ENCODE assay signal across 23 cellular contexts in the genomic region with DNA sequence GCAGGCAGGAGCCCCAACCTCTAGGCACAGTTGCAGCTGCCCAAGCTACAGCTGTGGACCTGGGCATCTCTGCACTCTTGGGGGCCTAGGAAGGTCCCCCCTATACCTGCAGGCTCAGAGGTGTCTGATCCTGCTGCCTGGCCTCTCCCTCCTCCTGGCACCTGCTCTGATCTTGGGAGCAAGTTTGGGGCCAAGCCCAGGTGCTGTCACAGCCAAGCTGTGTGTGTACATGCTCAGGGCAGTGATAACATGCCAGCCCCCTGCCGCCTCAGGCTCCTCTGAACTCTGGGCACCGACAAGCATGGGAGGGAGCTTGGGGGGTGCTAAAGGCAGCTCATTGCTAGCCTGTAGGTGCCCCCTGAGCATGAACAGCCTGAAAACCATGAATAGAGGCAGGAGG.
DNase-seq lines count a peak whose midpoint lies in the region; ATAC-seq, FAIRE-seq and TF ChIP-seq lines count a peak whose summit lies in the region.
"Had no signal": no experiment of that assay in that cellular context is flagged by ENCODE, and none has a peak within 500 bp of the region (broad histone marks: within the 10 kb centered on the region; RNA-seq: fewer than 3 reads in every experiment).

No MANE protein-coding gene starts in this region.

- peak; percentile 44 for DNase-seq in Right ventricle myocardium superior
- no peak for DNase-seq in left ventricle myocardium inferior
- no peak for DNase-seq in IMR-90
- DNase-seq in neuronal stem cell (ENCODE audit: low spot score): no peak
- no peak for DNase-seq in RCC 7860 (ENCODE audit: low spot score)
- no peak for DNase-seq in DMS153 treated with DMSO at 0.1 percent for 48 hours (lab: John Stamatoyannopoulos, UW; ENCODE audit: unreplicated experiment)
- DNase-seq: 8988T; ACHN; AML-193; BE2C; CD4-positive, alpha-beta T cell; CD8-positive, alpha-beta memory T cell; DMS 273 treated with DMSO at 0.1 percent for 48 hours; DMS79 treated with DMSO at 0.1 percent for 48 hours; GF-D8; GOT3; HCEC 1CT had no signal

- POLR2A ChIA-PET in IMR-90 (lab: Charles Lee; ENCODE audit: unreplicated experiment): no interaction called here

- FAIRE-seq in RCC 7860 (lab: Jason Lieb, UNC): no peak
- FAIRE-seq: A549, D721Med, GM12891, GM18507, H54 had no signal

- no peaks in the 10 kb centered on the region for H3K79me1 ChIP-seq in IMR-90 (ENCODE audit: low read depth in 1 of 2, low read length in 2 of 2)
- no peaks in the 10 kb centered on the region for H3K79me1 ChIP-seq in neuronal stem cell (ENCODE audit: low read depth, low read length)

- BruUV-seq in IMR-90 (replicated peaks; lab: Mats Ljungman, UMichigan): no TSS peak

- H4K20me1 ChIP-seq in IMR-90 (ENCODE audit: insufficient read depth, low read length): no peaks in the 10 kb centered on the region
- H4K20me1 ChIP-seq: BLaER1 treated with 17β-estradiol and CSF1 and Interleukin-3, amounts not matched to agents 10 nM and 100 nM had no signal

- no peak overlapping the region for H2AK5ac ChIP-seq in IMR-90 (ENCODE audit: low read depth, low read length)
- no peak overlapping the region for H2AK5ac ChIP-seq in neuronal stem cell (ENCODE audit: low read depth, low read length)

- no peak overlapping the region for H2BK12ac ChIP-seq in neuronal stem cell (ENCODE audit: low read length)

- H2AK9ac ChIP-seq in IMR-90 (replicated peaks; ENCODE audit: low read depth, low read length, poor library complexity): peak overlapping the region; percentile 42

- WGBS in IMR-90 (ENCODE audit: extremely low coverage in 2 of 2, insufficient read length in 1 of 2), 2 experiments: no CpG with 5 or more reads among the region's 2 CpGs
- whole genome bisulfite sequencing in neuronal stem cell (ENCODE audit: extremely low coverage in 2 of 2, insufficient read length in 2 of 2, insufficient replicate concordance in 1 of 2), 2 donors: no CpG with 5 or more reads among the region's 2 CpGs

- CTCF ChIA-PET in IMR-90 (lab: Yijun Ruan, JAX): no interaction called here

- H4K91ac ChIP-seq in IMR-90 (ENCODE audit: insufficient read depth, low read depth, low read length) (no peak overlapping the region), neuronal stem cell (ENCODE audit: low read depth, low read length, poor library complexity) (no peak overlapping the region)

- H3K23ac ChIP-seq in IMR-90 (ENCODE audit: low read depth, low read length) (no peak overlapping the region), neuronal stem cell (ENCODE audit: low read depth, low read length, poor library complexity) (no peak overlapping the region)

- in situ Hi-C loops in IMR-90 (cut with MboI; ENCODE audit: low sequenced_read_pairs): no loop called here

- intact Hi-C loops in Right ventricle myocardium superior (cut with DNase I) (no loop called here), left ventricle myocardium inferior (cut with micrococcal nuclease) (no loop called here), IMR-90 (cut with micrococcal nuclease) (no loop called here)

- H3K9me3 ChIP-seq in left ventricle myocardium inferior (replicated peaks): peaks cover 40% of the 10 kb centered on the region
- peaks cover 15% of the 10 kb centered on the region for H3K9me3 ChIP-seq in IMR-90 (ENCODE audit: control insufficient read depth, insufficient read depth, low read length)
- H3K9me3 ChIP-seq in neuronal stem cell (replicated peaks in 1 of 2; ENCODE audit: control insufficient read depth in 2 of 2, insufficient read depth in 1 of 2, low read depth in 1 of 2, low read length in 2 of 2): peaks cover 0 to 13% of the 10 kb centered on the region in 2 donors
- H3K9me3 ChIP-seq: BE2C had no signal

- peak; percentile 67 for ATAC-seq in Right ventricle myocardium superior (ENCODE audit: poor library complexity)
- no peak for ATAC-seq in IMR-90 (ENCODE audit: low read depth)
- ATAC-seq: A549 had no signal

- no peaks in the 10 kb centered on the region for H3K27me3 ChIP-seq in left ventricle myocardium inferior (ENCODE audit: low read depth)
- H3K27me3 ChIP-seq in IMR-90 (ENCODE audit: control insufficient read depth, insufficient read depth, low read length): no peaks in the 10 kb centered on the region
- no peaks in the 10 kb centered on the region for H3K27me3 ChIP-seq in neuronal stem cell (ENCODE audit: control insufficient read depth in 3 of 3, insufficient read depth in 3 of 3, low read depth in 1 of 3, low read length in 3 of 3)
- H3K27me3 ChIP-seq: BE2C; BLaER1 treated with 17β-estradiol and CSF1 and Interleukin-3, amounts not matched to agents 10 nM and 100 nM had no signal

- H3K9ac ChIP-seq in IMR-90 (ENCODE audit: low read depth, low read length) (no peak overlapping the region), neuronal stem cell (ENCODE audit: low read depth, low read length, poor library complexity) (no peak overlapping the region)
- H3K9ac ChIP-seq: BLaER1 treated with 17β-estradiol and CSF1 and Interleukin-3, amounts not matched to agents 10 nM and 100 nM had no signal

- H4K8ac ChIP-seq in IMR-90 (ENCODE audit: low read depth in 2 of 2, low read length in 2 of 2): no peak overlapping the region
- no peak overlapping the region for H4K8ac ChIP-seq in neuronal stem cell (ENCODE audit: low read depth, low read length)

- H3K56ac ChIP-seq in IMR-90 (ENCODE audit: extremely low read depth, insufficient read depth, low read length): no peak overlapping the region

- no peak overlapping the region for H3K14ac ChIP-seq in IMR-90 (replicated peaks; ENCODE audit: low read depth, low read length)
- H3K14ac ChIP-seq in neuronal stem cell (ENCODE audit: low read length): peak overlapping the region; percentile 38

- H3K4me1 ChIP-seq in left ventricle myocardium inferior (peaks cover 14% of the 10 kb centered on the region), IMR-90 (ENCODE audit: control insufficient read depth, insufficient read depth, low read length) (no peaks in the 10 kb centered on the region), neuronal stem cell (ENCODE audit: control insufficient read depth in 2 of 2, insufficient read depth in 1 of 2, low read depth in 1 of 2, low read length in 2 of 2) (no peaks in the 10 kb centered on the region)
- H3K4me1 ChIP-seq: A549; BE2C; BLaER1 treated with 17β-estradiol and CSF1 and Interleukin-3, amounts not matched to agents 10 nM and 100 nM had no signal

- no peaks in the 10 kb centered on the region for H3K36me3 ChIP-seq in left ventricle myocardium inferior
- H3K36me3 ChIP-seq in IMR-90 (ENCODE audit: control insufficient read depth, insufficient read depth, low read length): no peaks in the 10 kb centered on the region
- no peaks in the 10 kb centered on the region for H3K36me3 ChIP-seq in neuronal stem cell (replicated peaks in 1 of 2; ENCODE audit: control insufficient read depth in 2 of 2, insufficient read depth in 2 of 2, low read length in 2 of 2)
- H3K36me3 ChIP-seq: BE2C; BLaER1 treated with 17β-estradiol and CSF1 and Interleukin-3, amounts not matched to agents 10 nM and 100 nM had no signal

- dilution Hi-C loops in IMR-90 (cut with HindIII; ENCODE audit: low sequenced_read_pairs, unreplicated experiment): no loop called here

- TF ChIP-seq CTCF in left ventricle myocardium inferior (IDR thresholded peaks at IDR 0.05; ENCODE audit: borderline replicate concordance) (no peak), IMR-90 (conservative IDR thresholded peaks at IDR 0.05; ENCODE audit: low read depth, low read length) (no peak)

- TF ChIP-seq POLR2A in IMR-90 (IDR thresholded peaks at IDR 0.05; ENCODE audit: low read depth, low read length): no peak

- H2BK15ac ChIP-seq in IMR-90 (ENCODE audit: low read depth, low read length): no peak overlapping the region
- no peak overlapping the region for H2BK15ac ChIP-seq in neuronal stem cell (ENCODE audit: low read length)

- H3K4me3 ChIP-seq in left ventricle myocardium inferior (no peak overlapping the region), IMR-90 (ENCODE audit: insufficient read depth, low read depth, low read length) (no peak overlapping the region), neuronal stem cell (ENCODE audit: low read length in 2 of 2) (no peak overlapping the region)
- H3K4me3 ChIP-seq: A549; BLaER1 treated with 17β-estradiol and CSF1 and Interleukin-3, amounts not matched to agents 10 nM and 100 nM had no signal

- H3K4me2 ChIP-seq in IMR-90 (ENCODE audit: low read depth, low read length): no peak overlapping the region
- no peak overlapping the region for H3K4me2 ChIP-seq in neuronal stem cell (ENCODE audit: insufficient read depth, low read length, poor library complexity, severe bottlenecking)
- H3K4me2 ChIP-seq: A549; BLaER1 treated with 17β-estradiol and CSF1 and Interleukin-3, amounts not matched to agents 10 nM and 100 nM had no signal

- H2AFZ ChIP-seq in IMR-90 (replicated peaks; ENCODE audit: low read length, poor library complexity) (no peak overlapping the region), neuronal stem cell (ENCODE audit: low read length) (no peak overlapping the region)

- H4K5ac ChIP-seq in IMR-90 (ENCODE audit: low read depth, low read length): no peak overlapping the region

- no peaks in the 10 kb centered on the region for H3K9me1 ChIP-seq in IMR-90 (ENCODE audit: insufficient read depth, low read length)

- no peak for TF ChIP-seq RAD21 in IMR-90 (IDR thresholded peaks at IDR 0.05; ENCODE audit: low read length)

- no peak overlapping the region for H3K18ac ChIP-seq in IMR-90 (ENCODE audit: low read depth, low read length)
- no peak overlapping the region for H3K18ac ChIP-seq in neuronal stem cell (ENCODE audit: low read length)

- H2BK20ac ChIP-seq in IMR-90 (ENCODE audit: low read depth, low read length): no peak overlapping the region

- H3K4ac ChIP-seq in IMR-90 (ENCODE audit: low read depth, low read length) (no peak overlapping the region), neuronal stem cell (ENCODE audit: low read length) (no peak overlapping the region)

- H2BK120ac ChIP-seq in IMR-90 (ENCODE audit: low read depth, low read length) (no peak overlapping the region), neuronal stem cell (ENCODE audit: low read depth, low read length) (no peak overlapping the region)

- H3K27ac ChIP-seq in left ventricle myocardium inferior (replicated peaks) (no peak overlapping the region), IMR-90 (ENCODE audit: insufficient read depth, low read length) (no peak overlapping the region), neuronal stem cell (replicated peaks; ENCODE audit: low read length) (no peak overlapping the region)
- H3K27ac ChIP-seq: A549; BLaER1 treated with 17β-estradiol and CSF1 and Interleukin-3, amounts not matched to agents 10 nM and 100 nM had no signal

- H2BK5ac ChIP-seq in IMR-90 (ENCODE audit: low read depth, low read length, poor library complexity, severe bottlenecking) (no peak overlapping the region), neuronal stem cell (ENCODE audit: low read length) (no peak overlapping the region)

TF ChIP-seq in IMR-90, 13 proteins besides CTCF, POLR2A, EP300 and RAD21 (continues in another document):
- TF ChIP-seq MAFK (IDR thresholded peaks at IDR 0.05; ENCODE audit: low read depth, low read length) (no peak), BHLHE40 (IDR thresholded peaks at IDR 0.05; ENCODE audit: low read depth, low read length) (no peak), MXI1 (IDR thresholded peaks at IDR 0.05; ENCODE audit: borderline replicate concordance, low read depth, low read length) (no peak), MAZ (IDR thresholded peaks at IDR 0.05; ENCODE audit: borderline replicate concordance, low read depth, low read length) (no peak)
